Comparison of ENCODE assay signal across 9 cellular contexts in the genomic region with DNA sequence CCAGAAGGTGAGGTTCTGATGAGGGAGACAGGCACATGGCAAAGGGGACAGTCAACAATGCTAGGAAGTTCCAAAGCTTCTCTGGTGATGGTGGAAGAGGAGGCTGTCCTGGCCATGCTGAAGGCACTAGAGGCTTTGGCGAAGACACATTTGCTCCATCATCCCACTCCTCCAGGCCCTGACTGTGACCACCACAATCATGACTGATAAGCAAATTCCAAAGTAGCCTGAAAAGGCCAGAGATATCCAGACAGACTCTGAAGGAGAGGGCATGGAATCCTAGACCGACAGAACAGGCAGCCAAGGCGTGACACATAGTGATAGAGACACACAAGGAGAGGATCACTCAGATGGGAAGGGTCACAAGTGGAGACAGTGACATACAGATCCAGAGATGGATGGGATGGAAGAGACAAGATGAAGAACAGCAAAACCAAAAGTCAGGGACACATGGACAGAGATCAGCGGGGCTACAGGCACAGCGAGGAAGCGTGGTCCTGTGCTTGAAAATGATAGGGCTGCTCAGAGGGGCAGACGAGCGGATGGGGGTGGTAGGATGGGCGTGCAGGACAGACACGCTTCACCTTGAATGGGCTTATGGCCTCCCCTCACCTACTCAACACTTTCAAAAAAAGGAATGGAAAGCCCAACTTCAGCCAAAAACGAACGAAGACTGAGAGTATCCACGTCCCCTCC. TPM values are rescaled to one million over a fixed set of nuclear protein-coding genes. Genes with fewer than 3 reads are reported as not detected.
DNase-seq lines count a peak whose midpoint lies in the region; ATAC-seq and TF ChIP-seq lines count a peak whose summit lies in the region.
"Had no signal": no experiment of that assay in that cellular context is flagged by ENCODE, and none has a peak within 500 bp of the region (broad histone marks: within the 10 kb centered on the region; RNA-seq: fewer than 3 reads in every experiment).

No MANE protein-coding gene starts in this region.

- peak overlapping the region; percentile 92 for H3K18ac ChIP-seq in neuronal stem cell (ENCODE audit: low read length)

- H2AFZ ChIP-seq in neuronal stem cell (ENCODE audit: low read length): peak overlapping the region; percentile 84

- no peak for TF ChIP-seq CTCF in AG09309 (IDR thresholded peaks at IDR 0.05; ENCODE audit: control insufficient read depth, insufficient read depth, low read depth, low read length, missing control alignments)

- no peak overlapping the region for H4K91ac ChIP-seq in neuronal stem cell (ENCODE audit: low read depth, low read length, poor library complexity)

- no peak overlapping the region for H3K27ac ChIP-seq in neuronal stem cell (replicated peaks; ENCODE audit: low read length)

- no peak overlapping the region for H4K8ac ChIP-seq in neuronal stem cell (ENCODE audit: low read depth, low read length)

- DNase-seq in AG09309 (ENCODE audit: low read depth) (no peak), MG63 (no peak), neuronal stem cell (ENCODE audit: low spot score) (no peak), D341Med (ENCODE audit: low spot score) (no peak)
- no peak for DNase-seq in stimulated activated CD8-positive, alpha-beta memory T cell treated with anti-CD3 and anti-CD28 coated beads, Interleukin-4, amount 100 ng/mL, for 48 hours
- DNase-seq: DMS 273 treated with DMSO at 0.1 percent for 48 hours had no signal

- peak overlapping the region; percentile 34 for H2AK5ac ChIP-seq in neuronal stem cell (ENCODE audit: low read depth, low read length)

- no peaks in the 10 kb centered on the region for H3K36me3 ChIP-seq in MG63
- H3K36me3 ChIP-seq in endocrine pancreas (ENCODE audit: control insufficient read depth, insufficient read depth, low read length): no peaks in the 10 kb centered on the region
- no peaks in the 10 kb centered on the region for H3K36me3 ChIP-seq in neuronal stem cell (replicated peaks in 1 of 2; ENCODE audit: control insufficient read depth in 2 of 2, insufficient read depth in 2 of 2, low read length in 2 of 2)

- peak overlapping the region; percentile 50 for H2BK15ac ChIP-seq in neuronal stem cell (ENCODE audit: low read length)

- H3K23ac ChIP-seq in neuronal stem cell (ENCODE audit: low read depth, low read length, poor library complexity): peak overlapping the region; percentile 66

- no peak overlapping the region for H2BK12ac ChIP-seq in neuronal stem cell (ENCODE audit: low read length)

- H3K14ac ChIP-seq in neuronal stem cell (ENCODE audit: low read length): peak overlapping the region; percentile 31

- H3K4me2 ChIP-seq in neuronal stem cell (ENCODE audit: insufficient read depth, low read length, poor library complexity, severe bottlenecking): peak overlapping the region; percentile 82

- no peak overlapping the region for H2BK120ac ChIP-seq in neuronal stem cell (ENCODE audit: low read depth, low read length)

- WGBS in neuronal stem cell (ENCODE audit: extremely low coverage in 2 of 2, insufficient read length in 2 of 2, insufficient replicate concordance in 1 of 2), 2 donors: no CpG with 5 or more reads among the region's 13 CpGs

- H3K4me1 ChIP-seq in endocrine pancreas (ENCODE audit: control insufficient read depth, insufficient read depth, low read length): no peaks in the 10 kb centered on the region
- peaks cover 18 to 28% of the 10 kb centered on the region in 2 donors for H3K4me1 ChIP-seq in neuronal stem cell (ENCODE audit: control insufficient read depth in 2 of 2, insufficient read depth in 1 of 2, low read depth in 1 of 2, low read length in 2 of 2)

- H3K9ac ChIP-seq in endocrine pancreas (ENCODE audit: control insufficient read depth, insufficient read depth, low read length): peak overlapping the region; percentile 84
- peak overlapping the region; percentile 91 for H3K9ac ChIP-seq in neuronal stem cell (ENCODE audit: low read depth, low read length, poor library complexity)

- H3K9me3 ChIP-seq in MG63 (no peaks in the 10 kb centered on the region), endocrine pancreas (ENCODE audit: control insufficient read depth, low read length) (no peaks in the 10 kb centered on the region), neuronal stem cell (replicated peaks in 1 of 2; ENCODE audit: control insufficient read depth in 2 of 2, insufficient read depth in 1 of 2, low read depth in 1 of 2, low read length in 2 of 2) (no peaks in the 10 kb centered on the region)

- no peaks in the 10 kb centered on the region for H3K27me3 ChIP-seq in MG63
- H3K27me3 ChIP-seq in endocrine pancreas (ENCODE audit: control insufficient read depth, insufficient read depth, low read length): no peaks in the 10 kb centered on the region
- H3K27me3 ChIP-seq in neuronal stem cell (ENCODE audit: control insufficient read depth in 3 of 3, insufficient read depth in 3 of 3, low read depth in 1 of 3, low read length in 3 of 3): no peaks in the 10 kb centered on the region

- ATAC-seq in HG03280 (IDR thresholded peaks at IDR 0.05; ENCODE audit: unreplicated experiment) (no peak), GM21367 (IDR thresholded peaks at IDR 0.05; ENCODE audit: unreplicated experiment) (no peak)

- H3K4me3 ChIP-seq in AG09309 (ENCODE audit: control insufficient read depth, low read depth, low read length) (peak overlapping the region; percentile 58), MG63 (peak overlapping the region; percentile 59), endocrine pancreas (ENCODE audit: control insufficient read depth, insufficient read depth, low read length) (peak overlapping the region; percentile 71), neuronal stem cell (ENCODE audit: low read length in 2 of 2) (peak overlapping the region; percentile 72 to 85)

- no peak overlapping the region for H2BK5ac ChIP-seq in neuronal stem cell (ENCODE audit: low read length)

- H3K79me1 ChIP-seq in neuronal stem cell (ENCODE audit: low read depth, low read length): peaks cover 5% of the 10 kb centered on the region

- H3K4ac ChIP-seq in neuronal stem cell (ENCODE audit: low read length): peak overlapping the region; percentile 30

RNA-seq across cellular contexts. Expression of gene ZFHX2, which starts 1.3 kb away (rescaled TPM):
- total RNA-seq in MG63 (2014; rRNA removed; shearing (Covaris generic); ENCODE audit: low replicate concordance): not detected in 2 replicates
- polyA plus RNA-seq in neuronal stem cell (2013, experiment 1 of 2): 3.9 TPM
- 4.4 TPM for polyA plus RNA-seq in neuronal stem cell (2013, experiment 2 of 2)

RNA-seq across cellular contexts. Expression of gene THTPA, which starts 5.8 kb away (rescaled TPM):
- total RNA-seq in MG63 (2014; rRNA removed; shearing (Covaris generic); ENCODE audit: low replicate concordance): 0.84 and 3.3 TPM in 2 replicates
- polyA plus RNA-seq in neuronal stem cell (2013, experiment 1 of 2): 8.8 TPM
- polyA plus RNA-seq in neuronal stem cell (2013, experiment 2 of 2): 7.5 TPM

RNA-seq across cellular contexts. Expression of gene AP1G2, which starts 17.3 kb away (rescaled TPM):
- total RNA-seq in MG63 (2014; rRNA removed; shearing (Covaris generic); ENCODE audit: low replicate concordance): 0.79 and 9.7 TPM in 2 replicates
- polyA plus RNA-seq in neuronal stem cell (2013, experiment 1 of 2): 77.9 TPM
- polyA plus RNA-seq in neuronal stem cell (2013, experiment 2 of 2): 80.8 TPM

RNA-seq across cellular contexts. Expression of gene JPH4, which starts 28.3 kb away (rescaled TPM):
- not detected in 2 replicates for total RNA-seq in MG63 (2014; rRNA removed; shearing (Covaris generic); ENCODE audit: low replicate concordance)
- 19.9 TPM for polyA plus RNA-seq in neuronal stem cell (2013, experiment 1 of 2)
- 21.1 TPM for polyA plus RNA-seq in neuronal stem cell (2013, experiment 2 of 2)
